26 cellular contexts compared by ENCODE assay signal in the genomic region with DNA sequence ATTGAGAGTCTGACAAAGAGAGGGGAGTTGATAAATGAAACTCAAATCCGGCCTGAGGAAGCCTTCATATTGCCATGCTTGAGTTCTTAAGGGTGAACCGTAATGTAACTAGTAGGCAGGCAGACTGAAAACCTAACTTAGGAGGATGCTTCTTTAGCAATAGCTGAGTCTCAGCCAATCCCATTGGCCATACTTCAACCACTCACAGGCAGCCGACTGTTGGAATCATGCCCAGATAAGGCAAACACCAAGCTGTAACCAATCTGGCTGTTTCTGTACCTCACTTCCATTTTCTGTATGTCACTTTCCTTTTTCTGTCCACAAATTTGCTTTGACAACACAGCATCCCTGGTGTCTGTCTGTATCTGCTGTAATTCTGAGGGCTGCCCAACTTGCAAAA. TPM values are rescaled to one million over a fixed set of nuclear protein-coding genes. Genes with fewer than 3 reads are reported as not detected.
"Had no signal": no experiment of that assay in that cellular context is flagged by ENCODE, and none has a peak within 500 bp of the region (broad histone marks: within the 10 kb centered on the region; RNA-seq: fewer than 3 reads in every experiment).

No MANE protein-coding gene starts in this region.

- H3K4me1 ChIP-seq: gastrocnemius medialis had no signal

- FAIRE-seq: islet of Langerhans had no signal

- H3K27me3 ChIP-seq: dorsolateral prefrontal cortex, esophagus squamous epithelium, gastrocnemius medialis, neutrophil, ovary, upper lobe of right lung had no signal

- H3K36me3 ChIP-seq: esophagus squamous epithelium, gastrocnemius medialis, neutrophil, ovary, prostate gland, spleen, thoracic aorta, upper lobe of right lung had no signal

- H3K27ac ChIP-seq: dorsolateral prefrontal cortex, esophagus squamous epithelium, gastrocnemius medialis, neutrophil, ovary, prostate gland, spleen, thoracic aorta, upper lobe of right lung had no signal

- H3K4me3 ChIP-seq: dorsolateral prefrontal cortex, esophagus squamous epithelium, gastrocnemius medialis, ovary, prostate gland, spleen, thoracic aorta, upper lobe of right lung had no signal

- DNase-seq: activated CD4-positive, alpha-beta T cell treated with anti-CD3 and anti-CD28 coated beads, Interleukin-2, amount 10 ng/mL, durations not matched to agents 24 days and 14 days; activated CD8-positive, alpha-beta T cell treated with anti-CD3 and anti-CD28 coated beads for 36 hours; activated gamma-delta T cell; activated naive CD4-positive, alpha-beta T cell treated with anti-CD3 and anti-CD28 coated beads, Interleukin-2, amount 50 U/mL, for 16 hours; activated naive CD8-positive, alpha-beta T cell treated with anti-CD3 and anti-CD28 coated beads, Interleukin-2, amount 50 U/mL, for 24 hours; dorsolateral prefrontal cortex; endodermal cell; esophagus squamous epithelium; gastrocnemius medialis; head of caudate nucleus; left colon; ovary; spleen; stimulated activated CD4-positive, alpha-beta T cell treated with anti-CD3 and anti-CD28 coated beads, Interleukin-4, amount 100 ng/mL, for 1 hour; stimulated activated naive CD4-positive, alpha-beta T cell; SW 1271; T-helper 17 cell; upper lobe of right lung had no signal

- H3K9me3 ChIP-seq: esophagus squamous epithelium, gastrocnemius medialis, neutrophil, ovary, prostate gland, thoracic aorta, upper lobe of right lung had no signal

RNA-seq across cellular contexts. Expression of a gene that starts 55.4 kb away (rescaled TPM):
- total RNA-seq: activated CD4-positive, alpha-beta T cell treated with anti-CD3 and anti-CD28 coated beads, Interleukin-2, amount 10 ng/mL, durations not matched to agents 24 days and 14 days; activated CD8-positive, alpha-beta T cell treated with anti-CD3 and anti-CD28 coated beads for 36 hours; activated T-helper 1 cell treated with anti-CD3 and anti-CD28 coated beads, Interleukin-12 subunit alpha, Interleukin-12 subunit beta, Interleukin-2, Interleukin-4 antibody, amounts not matched to agents 30 ng/mL and 10 ng/mL and 1 ng/mL, durations not matched to agents 14 hours and 24 hours and 36 hours; cardiac septum; endodermal cell; esophagus squamous epithelium; lower leg skin; myocyte; prostate gland; T-helper 17 cell; thoracic aorta; upper lobe of right lung had no signal
